Comparison of ENCODE assay signal across 31 cellular contexts in the genomic region with DNA sequence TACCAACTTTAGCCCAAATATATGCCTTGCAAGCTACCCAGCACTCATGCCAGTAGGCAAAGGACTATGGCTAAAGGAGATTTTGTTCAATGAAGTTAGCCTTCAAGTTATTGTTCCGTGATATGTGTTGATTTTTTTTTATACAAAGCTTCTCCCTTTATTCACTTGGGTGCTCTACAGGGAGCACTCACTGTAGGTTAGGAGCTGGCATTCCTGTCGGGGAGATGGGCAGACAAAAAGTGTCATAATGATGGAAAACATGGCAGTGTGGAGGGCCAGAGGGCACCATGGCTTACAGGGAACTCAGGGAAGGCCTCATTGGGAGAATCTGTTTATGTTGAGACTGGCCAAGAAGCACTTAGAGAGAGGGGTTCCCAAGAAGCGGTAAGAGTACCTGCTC.
"Had no signal": no experiment of that assay in that cellular context is flagged by ENCODE, and none has a peak within 500 bp of the region (broad histone marks: within the 10 kb centered on the region; RNA-seq: fewer than 3 reads in every experiment).

No MANE protein-coding gene starts in this region.

- H3K36me3 ChIP-seq: neural progenitor cell, ovary, spleen, suprapubic skin, tibial artery, transverse colon, upper lobe of right lung, uterus had no signal

- DNase-seq: naive thymus-derived CD8-positive, alpha-beta T cell; occipital lobe; ovary; posterior cingulate gyrus; psoas muscle; right cardiac atrium; spleen; stimulated activated CD4-positive, alpha-beta T cell treated with anti-CD3 and anti-CD28 coated beads, Interleukin-12 subunit alpha, Interleukin-12 subunit beta, amount 100 ng/mL, for 4 hours; stimulated activated CD4-positive, alpha-beta T cell treated with anti-CD3 and anti-CD28 coated beads, Interleukin-1b, Interleukin-23, amount 100 ng/mL, for 48 hours; stimulated activated CD4-positive, alpha-beta T cell treated with anti-CD3 and anti-CD28 coated beads, Interleukin-4, amount 100 ng/mL, for 1 hour; stimulated activated CD4-positive, alpha-beta T cell treated with anti-CD3 and anti-CD28 coated beads, Interleukin-4, amount 100 ng/mL, for 4 hours; stimulated activated CD8-positive, alpha-beta memory T cell treated with anti-CD3 and anti-CD28 coated beads, Interleukin-4, amount 100 ng/mL, for 48 hours; stimulated activated naive CD4-positive, alpha-beta T cell; stimulated activated naive CD8-positive, alpha-beta T cell treated with anti-CD3 and anti-CD28 coated beads, Interleukin-15, amount 100 ng/mL, for 72 hours; stimulated activated naive CD8-positive, alpha-beta T cell treated with anti-CD3 and anti-CD28 coated beads, Interleukin-15, Interleukin-2, amounts not matched to agents 100 U/mL and 50 U/mL, for 24 hours; substantia nigra; testis; tibial artery; transverse colon; upper lobe of right lung; uterus had no signal

- H3K27ac ChIP-seq: neural progenitor cell, ovary, parathyroid adenoma, psoas muscle, skin epidermis, spleen, suprapubic skin, testis, tibial artery, transverse colon, upper lobe of right lung, uterus had no signal

- H3K27ac Mint-ChIP-seq: natural killer cell treated with Interleukin-12 subunit alpha and Interleukin-12 subunit beta and Interleukin-15 and Interleukin-18, amount 100 ng/mL, for 72 hours; progenitor cell of endocrine pancreas; stimulated activated memory B cell treated with anti-CD40 and anti-IgM and Interleukin-4, amounts not matched to agents 10 μg/mL and 1 μg/mL and 100 μg/mL, for 72 hours; stimulated activated naive CD8-positive, alpha-beta T cell treated with anti-CD3 and anti-CD28 coated beads, Interleukin-15, amount 100 ng/mL, for 72 hours had no signal

- H3K9me3 Mint-ChIP-seq: naive thymus-derived CD8-positive, alpha-beta T cell; natural killer cell treated with Interleukin-12 subunit alpha and Interleukin-12 subunit beta and Interleukin-15 and Interleukin-18, amount 100 ng/mL, for 72 hours; neural progenitor cell; stimulated activated memory B cell treated with anti-CD40 and anti-IgM and Interleukin-4, amounts not matched to agents 10 μg/mL and 1 μg/mL and 100 μg/mL, for 72 hours; stimulated activated naive CD8-positive, alpha-beta T cell treated with anti-CD3 and anti-CD28 coated beads, Interleukin-15, amount 100 ng/mL, for 72 hours; type B pancreatic cell had no signal

- H3K4me3 Mint-ChIP-seq: naive thymus-derived CD8-positive, alpha-beta T cell; natural killer cell treated with Interleukin-12 subunit alpha and Interleukin-12 subunit beta and Interleukin-15 and Interleukin-18, amount 100 ng/mL, for 72 hours; neural progenitor cell; stimulated activated memory B cell treated with anti-CD40 and anti-IgM and Interleukin-4, amounts not matched to agents 10 μg/mL and 1 μg/mL and 100 μg/mL, for 72 hours; stimulated activated naive CD8-positive, alpha-beta T cell treated with anti-CD3 and anti-CD28 coated beads, Interleukin-15, amount 100 ng/mL, for 72 hours; type B pancreatic cell had no signal

- H2AFZ ChIP-seq: neural progenitor cell, parathyroid adenoma had no signal

- H3K36me3 Mint-ChIP-seq: naive thymus-derived CD8-positive, alpha-beta T cell; natural killer cell treated with Interleukin-12 subunit alpha and Interleukin-12 subunit beta and Interleukin-15 and Interleukin-18, amount 100 ng/mL, for 72 hours; neural progenitor cell; stimulated activated memory B cell treated with anti-CD40 and anti-IgM and Interleukin-4, amounts not matched to agents 10 μg/mL and 1 μg/mL and 100 μg/mL, for 72 hours had no signal

- H3K4me1 Mint-ChIP-seq: stimulated activated memory B cell treated with anti-CD40 and anti-IgM and Interleukin-4, amounts not matched to agents 10 μg/mL and 1 μg/mL and 100 μg/mL, for 72 hours; stimulated activated naive CD8-positive, alpha-beta T cell treated with anti-CD3 and anti-CD28 coated beads, Interleukin-15, amount 100 ng/mL, for 72 hours had no signal

- H3K27me3 Mint-ChIP-seq: progenitor cell of endocrine pancreas; stimulated activated naive CD8-positive, alpha-beta T cell treated with anti-CD3 and anti-CD28 coated beads, Interleukin-15, amount 100 ng/mL, for 72 hours had no signal

- H3K4me2 ChIP-seq: neural progenitor cell, smooth muscle cell had no signal

- H3K27me3 ChIP-seq: neural progenitor cell, ovary, suprapubic skin, testis, tibial artery, upper lobe of right lung, uterus had no signal

- H3K4me1 ChIP-seq: parathyroid adenoma, psoas muscle, spleen, suprapubic skin, tibial artery, transverse colon, upper lobe of right lung, uterus had no signal

- H3K79me2 ChIP-seq: parathyroid adenoma had no signal

- H3K9ac ChIP-seq: neural progenitor cell, parathyroid adenoma had no signal

- H3K4me3 ChIP-seq: neural progenitor cell, ovary, psoas muscle, skin epidermis, smooth muscle cell, spleen, suprapubic skin, testis, tibial artery, transverse colon, upper lobe of right lung, uterus had no signal

- H3K9me3 ChIP-seq: ovary, psoas muscle, spleen, suprapubic skin, testis, tibial artery, transverse colon, upper lobe of right lung, uterus had no signal

- ATAC-seq: naive thymus-derived CD8-positive, alpha-beta T cell; natural killer cell treated with Interleukin-12 subunit alpha and Interleukin-12 subunit beta and Interleukin-15 and Interleukin-18, amount 100 ng/mL, for 72 hours; psoas muscle; right cardiac atrium; sciatic nerve; stimulated activated memory B cell treated with anti-CD40 and anti-IgM and Interleukin-4, amounts not matched to agents 10 μg/mL and 1 μg/mL and 100 μg/mL, for 72 hours; stimulated activated naive CD8-positive, alpha-beta T cell treated with anti-CD3 and anti-CD28 coated beads, Interleukin-15, amount 100 ng/mL, for 72 hours; stimulated activated naive CD8-positive, alpha-beta T cell treated with anti-CD3 and anti-CD28 coated beads, Interleukin-15, Interleukin-2, amounts not matched to agents 100 U/mL and 50 U/mL, for 24 hours; upper lobe of right lung had no signal
